In the genomic region with DNA sequence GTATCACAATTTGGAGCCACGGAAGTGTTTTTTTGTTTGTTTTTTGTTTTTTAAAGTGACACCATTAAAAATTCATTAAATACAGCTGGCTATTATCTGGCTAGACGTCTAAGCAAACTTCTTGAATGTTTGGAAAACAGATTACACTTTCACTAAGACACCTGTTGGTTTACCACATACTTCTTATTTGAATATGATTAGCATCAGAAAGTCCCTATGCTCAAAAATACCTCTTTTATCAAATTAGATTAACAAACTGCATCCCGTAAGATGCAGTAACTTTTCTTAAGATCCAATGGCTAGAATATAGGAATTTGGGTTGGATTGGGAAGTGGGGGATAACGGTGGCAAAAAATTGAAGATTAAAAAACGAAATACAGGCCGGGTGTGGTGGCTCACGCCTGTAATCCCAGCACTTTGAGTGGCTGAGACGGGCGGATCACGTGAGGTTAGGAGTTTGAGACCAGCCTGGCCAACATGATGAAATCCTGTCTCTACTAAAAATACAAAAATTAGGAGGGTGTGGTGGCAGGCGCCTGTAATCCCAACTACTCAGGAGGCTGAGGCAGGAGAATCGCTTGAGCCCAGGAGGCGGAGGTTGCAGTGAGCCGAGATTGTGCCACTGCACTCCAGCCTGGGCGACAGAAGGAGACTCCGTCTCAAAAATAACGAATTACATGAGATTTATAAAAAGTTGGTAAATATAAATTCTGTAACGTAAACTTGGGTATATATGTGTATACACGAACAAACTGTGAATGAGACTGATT, we compare ENCODE assay signal across 11 cellular contexts. TPM values are rescaled to one million over a fixed set of nuclear protein-coding genes. Genes with fewer than 3 reads are reported as not detected.
A peak's percentile ranks its signal among the peaks of the same experiment; 100 is the strongest.
DNase-seq lines count a peak whose midpoint lies in the region; ATAC-seq, FAIRE-seq and TF ChIP-seq lines count a peak whose summit lies in the region.
"Not testable (repeated sequence)": the region's sequence is repeated elsewhere in the genome, so short reads cannot be mapped to it uniquely, and the experiment has no call there.
"Had no signal": no experiment of that assay in that cellular context is flagged by ENCODE, and none has a peak within 500 bp of the region (broad histone marks: within the 10 kb centered on the region; RNA-seq: fewer than 3 reads in every experiment).

No MANE protein-coding gene starts in this region.

- H3K9me3 Mint-ChIP-seq in activated CD8-positive, alpha-beta T cell treated with anti-CD3 and anti-CD28 coated beads for 36 hours = not testable (repeated sequence)
- H3K9me3 Mint-ChIP-seq in glutamatergic neuron (ENCODE audit: unreplicated experiment) = peaks cover 31% of the 10 kb centered on the region

- peak overlapping the region; percentile 97 for H3K9ac ChIP-seq in OCI-LY1 (ENCODE audit: low read length)
- H3K9ac ChIP-seq in muscle layer of colon (ENCODE audit: low read length) = peak overlapping the region; percentile 92

- CTCF ChIA-PET in A549 (lab: Yijun Ruan, JAX) = not testable (repeated sequence)
- CTCF ChIA-PET in activated CD8-positive, alpha-beta T cell treated with anti-CD3 and anti-CD28 coated beads for 36 hours (lab: Charles Lee) = interaction anchor here (0.7 to 1.0 kb wide), 3 partner anchors 9 to 147 kb away, joined by 3 read pairs; no protein-coding TSS in a partner anchor

- H3K27me3 Mint-ChIP-seq in activated CD8-positive, alpha-beta T cell treated with anti-CD3 and anti-CD28 coated beads for 36 hours; glutamatergic neuron (ENCODE audit: unreplicated experiment): not testable (repeated sequence)

- intact Hi-C loops in activated CD8-positive, alpha-beta T cell treated with anti-CD3 and anti-CD28 coated beads for 36 hours (cut with micrococcal nuclease) = not testable (repeated sequence)

- H3K79me2 ChIP-seq in OCI-LY1 (ENCODE audit: insufficient read depth, low read length) = peaks cover 16% of the 10 kb centered on the region

- WGBS in A549 (ENCODE audit: missing lambda C conversion rate) = 88% methylated on average over 19 of the region's 19 CpGs

- TF ChIP-seq CTCF in A549 (IDR thresholded peaks at IDR 0.05); OCI-LY1 (IDR thresholded peaks at IDR 0.05; ENCODE audit: low read length); activated CD8-positive, alpha-beta T cell treated with anti-CD3 and anti-CD28 coated beads for 36 hours (IDR thresholded peaks at IDR 0.05); glutamatergic neuron (IDR thresholded peaks at IDR 0.05; ENCODE audit: partially characterized antibody, unreplicated experiment): not testable (repeated sequence)

- TF ChIP-seq EP300 in A549 (IDR thresholded peaks at IDR 0.05) = not testable (repeated sequence)

- H3K4me3 ChIP-seq in A549 (peak overlapping the region; percentile 92; the same call in 2 of the 3 replicates), H7 (ENCODE audit: insufficient read depth, low read depth, low read length) (peak overlapping the region; percentile 85), OCI-LY1 (ENCODE audit: low read depth, low read length, poor library complexity, severe bottlenecking) (peak overlapping the region; percentile 89), muscle layer of colon (ENCODE audit: low read depth in 1 of 2, low read length in 2 of 2) (peak overlapping the region in 1 of 2 donors; percentile 97), skin epidermis (peak overlapping the region in 6 of 7 experiments; percentile 60 to 90 (median 78))

- not testable (repeated sequence) for TF ChIP-seq POLR2A in A549 (IDR thresholded peaks at IDR 0.05; ENCODE audit: low read length)

- not testable (repeated sequence) for H3K9me2 ChIP-seq in OCI-LY1 (ENCODE audit: low read depth, low read length)

- not testable (repeated sequence) for H3K36me3 ChIP-seq in H7 (replicated peaks; ENCODE audit: control insufficient read depth, insufficient read depth, low read length); muscle layer of colon (ENCODE audit: insufficient read depth, low read length)
- peaks cover 26% of the 10 kb centered on the region for H3K36me3 ChIP-seq in OCI-LY1 (ENCODE audit: insufficient read depth, low read length)

- peaks cover 31% of the 10 kb centered on the region for H3K36me3 Mint-ChIP-seq in activated CD8-positive, alpha-beta T cell treated with anti-CD3 and anti-CD28 coated beads for 36 hours (ENCODE audit: low read depth)
- not testable (repeated sequence) for H3K36me3 Mint-ChIP-seq in glutamatergic neuron (ENCODE audit: unreplicated experiment)

- H3K4me3 Mint-ChIP-seq in activated CD8-positive, alpha-beta T cell treated with anti-CD3 and anti-CD28 coated beads for 36 hours = peak overlapping the region; percentile 99
- peak overlapping the region; percentile 95 for H3K4me3 Mint-ChIP-seq in glutamatergic neuron (ENCODE audit: unreplicated experiment)

- not testable (repeated sequence) for H3F3A ChIP-seq in OCI-LY1 (ENCODE audit: insufficient read depth, low read length)

- H4K20me1 ChIP-seq in OCI-LY1 (ENCODE audit: insufficient read depth, low read length) = not testable (repeated sequence)

- DNase-seq in A549 (ENCODE audit: low read depth in 1 of 2, low spot score in 1 of 2); H7; caudate nucleus (lab: John Stamatoyannopoulos, UW); glutamatergic neuron: not testable (repeated sequence)
- peak; percentile 30 for DNase-seq in activated CD8-positive, alpha-beta T cell treated with anti-CD3 and anti-CD28 coated beads for 36 hours

- H3K4me1 Mint-ChIP-seq in activated CD8-positive, alpha-beta T cell treated with anti-CD3 and anti-CD28 coated beads for 36 hours (ENCODE audit: low read depth) = peaks cover 45% of the 10 kb centered on the region
- H3K4me1 Mint-ChIP-seq in glutamatergic neuron (ENCODE audit: low read depth, unreplicated experiment) = peaks cover 51% of the 10 kb centered on the region

- FAIRE-seq in A549 (lab: Jason Lieb, UNC) = not testable (repeated sequence)

- not testable (repeated sequence) for TF ChIP-seq RAD21 in A549 (conservative IDR thresholded peaks at IDR 0.05 in 1 of 2, IDR thresholded peaks at IDR 0.05 in 1 of 2)

- H3K4me2 ChIP-seq in A549 (peak overlapping the region; percentile 91), OCI-LY1 (ENCODE audit: low read length) (peak overlapping the region; percentile 63)

- H3K27ac ChIP-seq in A549 (peak overlapping the region; percentile 97 to 100), OCI-LY1 (ENCODE audit: low read depth, low read length, poor library complexity, severe bottlenecking) (peak overlapping the region; percentile 89), caudate nucleus (ENCODE audit: low read depth, low read length) (peak overlapping the region; percentile 87), muscle layer of colon (ENCODE audit: low read depth, low read length) (peak overlapping the region; percentile 90), skin epidermis (peak overlapping the region in 19 of 21 experiments; percentile 96 to 100 (median 99))

- not testable (repeated sequence) for H3K9me3 ChIP-seq in A549; OCI-LY1 (ENCODE audit: low read length); muscle layer of colon (ENCODE audit: low read length)

- not testable (repeated sequence) for H2AFZ ChIP-seq in OCI-LY1 (ENCODE audit: low read length)

- not testable (repeated sequence) for H3K27me3 ChIP-seq in H7 (ENCODE audit: control insufficient read depth, insufficient read depth, low read length); OCI-LY1 (ENCODE audit: insufficient read depth, low read length); muscle layer of colon (ENCODE audit: control insufficient read depth in 1 of 2, insufficient read depth in 2 of 2, low read length in 2 of 2)

- peak overlapping the region; percentile 100 for H3K27ac Mint-ChIP-seq in activated CD8-positive, alpha-beta T cell treated with anti-CD3 and anti-CD28 coated beads for 36 hours
- H3K27ac Mint-ChIP-seq in glutamatergic neuron (ENCODE audit: unreplicated experiment) = peak overlapping the region; percentile 100

- not testable (repeated sequence) for ATAC-seq in A549; activated CD8-positive, alpha-beta T cell treated with anti-CD3 and anti-CD28 coated beads for 36 hours

- POLR2A ChIA-PET in A549 (lab: Yijun Ruan, JAX) = interaction anchor here (1.4 kb wide), 1 partner anchor 70 kb away, joined by 4 read pairs; no protein-coding TSS in a partner anchor
- POLR2A ChIA-PET in activated CD8-positive, alpha-beta T cell treated with anti-CD3 and anti-CD28 coated beads for 36 hours (lab: Charles Lee) = interaction anchor here (0.9 to 4.1 kb wide), 7 partner anchors 8 to 214 kb away, joined by 4 to 120 read pairs (median 5); a partner anchor contains a TSS

- H3K4me1 ChIP-seq in A549 (peaks cover 37% of the 10 kb centered on the region), OCI-LY1 (ENCODE audit: insufficient read depth, low read length, severe bottlenecking) (peaks cover 45% of the 10 kb centered on the region), muscle layer of colon (ENCODE audit: insufficient read depth, low read length) (peaks cover 28% of the 10 kb centered on the region)

RNA-seq across cellular contexts. Expression of a gene that starts 1.4 kb away (rescaled TPM):
- polyA plus RNA-seq in A549 (2011; rRNA removed) (38.1 and 106 TPM in 2 replicates), A549 (2017; fragmentation: RNase III; extraction: RNeasy Plus Mini Kit Qiagen cat#74134 plus additional on column Dnase treatment) (34.4 to 37.5 TPM (median 36.1 TPM) in 3 replicates)
- polyA plus RNA-seq in A549 (2012; cell fraction: cytosol; rRNA removed) = 16.8 and 21.2 TPM in 2 replicates
- polyA plus RNA-seq in A549 (2012; cell fraction: nucleus; rRNA removed) = 12.3 and 16.1 TPM in 2 replicates
- 41.1 and 125 TPM in 2 replicates for polyA minus RNA-seq in A549 (2011; rRNA and poly(A)+ RNA removed)
- total RNA-seq in H7 (2014; rRNA removed; shearing (Covaris generic)) = 144 and 147 TPM in 2 replicates
- 100 to 1,000 TPM; 130 to 133 TPM for total RNA-seq in activated CD8-positive, alpha-beta T cell treated with anti-CD3 and anti-CD28 coated beads for 36 hours
- 106 TPM for total RNA-seq in glutamatergic neuron (ENCODE audit: unreplicated experiment)

RNA-seq across cellular contexts. Expression of a gene that starts 21.9 kb away (rescaled TPM):
- polyA plus RNA-seq in A549 (2011; rRNA removed) (119 and 180 TPM in 2 replicates), A549 (2017; fragmentation: RNase III; extraction: RNeasy Plus Mini Kit Qiagen cat#74134 plus additional on column Dnase treatment) (140 to 141 TPM (median 141 TPM) in 3 replicates)
- polyA plus RNA-seq in A549 (2012; cell fraction: cytosol; rRNA removed) = 79.7 and 102 TPM in 2 replicates
- polyA plus RNA-seq in A549 (2012; cell fraction: nucleus; rRNA removed) = 74.1 and 125 TPM in 2 replicates
- 52.7 and 59.3 TPM in 2 replicates for polyA minus RNA-seq in A549 (2011; rRNA and poly(A)+ RNA removed)
- 82.8 and 122 TPM in 2 replicates for total RNA-seq in H7 (2014; rRNA removed; shearing (Covaris generic))
- total RNA-seq in activated CD8-positive, alpha-beta T cell treated with anti-CD3 and anti-CD28 coated beads for 36 hours = 100 to 1,000 TPM; 203 to 206 TPM
- total RNA-seq in glutamatergic neuron (ENCODE audit: unreplicated experiment) = 158 TPM

RNA-seq across cellular contexts. Expression of a gene that starts 45.1 kb away (rescaled TPM):
- polyA plus RNA-seq in A549 (2011; rRNA removed) (not detected in 2 replicates), A549 (2017; fragmentation: RNase III; extraction: RNeasy Plus Mini Kit Qiagen cat#74134 plus additional on column Dnase treatment) (not detected in 3 replicates)
- polyA plus RNA-seq in A549 (2012; cell fraction: cytosol; rRNA removed) = not detected in 2 replicates
- polyA plus RNA-seq in A549 (2012; cell fraction: nucleus; rRNA removed) = not detected in 2 replicates
- not detected in 2 replicates for polyA minus RNA-seq in A549 (2011; rRNA and poly(A)+ RNA removed)
- not detected in 2 replicates for total RNA-seq in H7 (2014; rRNA removed; shearing (Covaris generic))
- under 1 TPM; 0.25 TPM for total RNA-seq in activated CD8-positive, alpha-beta T cell treated with anti-CD3 and anti-CD28 coated beads for 36 hours
- not detected for total RNA-seq in glutamatergic neuron (ENCODE audit: unreplicated experiment)
- total RNA-seq: A172, cerebellum, G401 had no signal
